Comparison of ENCODE assay signal across 17 cellular contexts in the genomic region with DNA sequence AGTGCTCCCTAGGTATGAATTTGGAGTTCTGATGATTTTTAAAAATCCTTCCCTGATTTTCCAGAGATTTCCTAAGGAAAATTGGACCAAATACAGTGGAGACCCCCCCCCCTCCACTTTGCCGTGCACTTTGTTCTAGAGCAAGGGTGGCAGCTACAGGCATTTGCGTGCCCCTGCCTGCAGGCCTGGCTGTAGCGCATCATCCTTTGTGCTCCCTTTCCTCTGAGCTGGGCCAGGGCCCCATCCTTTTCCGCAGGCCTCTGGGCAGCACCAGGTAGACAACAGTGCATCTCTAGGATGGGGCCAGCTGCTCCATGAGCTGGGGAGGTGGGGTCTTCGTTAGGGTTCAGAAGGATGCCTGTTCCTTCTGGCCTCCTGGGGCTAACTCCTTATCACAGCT. TPM values are rescaled to one million over a fixed set of nuclear protein-coding genes. Genes with fewer than 3 reads are reported as not detected.
DNase-seq lines count a peak whose midpoint lies in the region; TF ChIP-seq lines count a peak whose summit lies in the region.
"Had no signal": no experiment of that assay in that cellular context is flagged by ENCODE, and none has a peak within 500 bp of the region (broad histone marks: within the 10 kb centered on the region; RNA-seq: fewer than 3 reads in every experiment).

No MANE protein-coding gene starts in this region.

- H2AFZ ChIP-seq in PC-9 (no peak overlapping the region), mesenchymal stem cell (ENCODE audit: low read depth, low read length) (no peak overlapping the region)

- peak overlapping the region; percentile 64 for H2BK120ac ChIP-seq in mesenchymal stem cell (ENCODE audit: low read depth, low read length)

- no peak overlapping the region for H2BK15ac ChIP-seq in mesenchymal stem cell (ENCODE audit: low read depth, poor library complexity, severe bottlenecking)

- peaks cover 51% of the 10 kb centered on the region for H3F3A ChIP-seq in PC-9 (ENCODE audit: insufficient read depth, low read depth)

- TF ChIP-seq CTCF in PC-9 (conservative IDR thresholded peaks at IDR 0.05) (no peak), breast epithelium (IDR thresholded peaks at IDR 0.05) (no peak)

- DNase-seq in PC-9 (no peak), breast epithelium (ENCODE audit: low spot score in 2 of 2) (no peak), mesenchymal stem cell (no peak), T-helper 2 cell (no peak), NCI-H345 (lab: John Stamatoyannopoulos, UW) (no peak), NCI-H128 (lab: John Stamatoyannopoulos, UW; ENCODE audit: unreplicated experiment) (no peak)
- DNase-seq: activated CD8-positive, alpha-beta memory T cell treated with anti-CD3 and anti-CD28 coated beads, Interleukin-2, amount 10 ng/mL, durations not matched to agents 7 days and 5 days; activated naive CD4-positive, alpha-beta T cell treated with anti-CD3 and anti-CD28 coated beads for 36 hours; CD8-positive, alpha-beta memory T cell; cerebellar nuclear complex; immature natural killer cell; naive B cell; NCI-H2227 treated with DMSO at 0.1 percent for 48 hours; RPMI8226; stimulated activated naive CD8-positive, alpha-beta T cell treated with anti-CD3 and anti-CD28 coated beads, Interleukin-15, amount 100 ng/mL, for 72 hours had no signal

- H3K4me1 ChIP-seq in PC-9 (replicated peaks; ENCODE audit: insufficient read depth) (peaks cover 94% of the 10 kb centered on the region), breast epithelium (peaks cover 5 to 7% of the 10 kb centered on the region in 2 donors), mesenchymal stem cell (ENCODE audit: control insufficient read depth, insufficient read depth, low read depth, low read length) (peaks cover 39% of the 10 kb centered on the region), subcutaneous abdominal adipose tissue (ENCODE audit: control insufficient read depth in 5 of 5, insufficient read depth in 5 of 5, low read length in 5 of 5) (peaks cover 14 to 73% (median 61%) of the 10 kb centered on the region in 5 donors)

- WGBS in mesenchymal stem cell = 69% methylated on average over 5 of the region's 5 CpGs

- H3K23ac ChIP-seq in mesenchymal stem cell (ENCODE audit: low read length in 2 of 2) = no peak overlapping the region

- H3K18ac ChIP-seq in mesenchymal stem cell (ENCODE audit: low read depth in 1 of 2, low read length in 2 of 2) = peak overlapping the region in 1 of 2 experiments; percentile 9

- no peak for TF ChIP-seq POLR2A in breast epithelium (IDR thresholded peaks at IDR 0.05)

- H3K27me3 ChIP-seq in PC-9 (ENCODE audit: insufficient read depth, low read depth) (no peaks in the 10 kb centered on the region), breast epithelium (no peaks in the 10 kb centered on the region), mesenchymal stem cell (ENCODE audit: control insufficient read depth in 1 of 2, insufficient read depth in 1 of 2, low read length in 2 of 2) (no peaks in the 10 kb centered on the region), subcutaneous abdominal adipose tissue (ENCODE audit: control insufficient read depth in 5 of 5, insufficient read depth in 4 of 5, low read length in 5 of 5) (no peaks in the 10 kb centered on the region)
- H3K27me3 ChIP-seq: right atrium auricular region had no signal

- H3K4me2 ChIP-seq in PC-9 (no peak overlapping the region), mesenchymal stem cell (ENCODE audit: low read length, poor library complexity, severe bottlenecking) (no peak overlapping the region)

- H3K4me3 ChIP-seq in PC-9 (no peak overlapping the region), breast epithelium (no peak overlapping the region), mesenchymal stem cell (ENCODE audit: insufficient read depth in 1 of 2, low read depth in 1 of 2, low read length in 2 of 2) (no peak overlapping the region), subcutaneous abdominal adipose tissue (ENCODE audit: low read depth in 1 of 5, low read length in 5 of 5) (no peak overlapping the region)
- H3K4me3 ChIP-seq: right atrium auricular region had no signal

- POLR2A ChIA-PET in PC-9 (lab: Charles Lee; ENCODE audit: unreplicated experiment) = interaction anchor here (0.6 to 0.8 kb wide), 4 partner anchors 14 to 131 kb away, joined by 3 to 9 read pairs (median 3); no protein-coding TSS in a partner anchor

- no peaks in the 10 kb centered on the region for H3K9me2 ChIP-seq in PC-9 (ENCODE audit: insufficient read depth)

- H2AK5ac ChIP-seq in mesenchymal stem cell (ENCODE audit: low read length, severe bottlenecking) = no peak overlapping the region

- H2BK12ac ChIP-seq in mesenchymal stem cell (ENCODE audit: low read length in 2 of 2) = no peak overlapping the region

- H3K27ac ChIP-seq in PC-9 = peak overlapping the region; percentile 92
- peak overlapping the region; percentile 31 to 70 for H3K27ac ChIP-seq in breast epithelium
- H3K27ac ChIP-seq in mesenchymal stem cell (ENCODE audit: low read length, poor library complexity, severe bottlenecking) = peak overlapping the region; percentile 58
- H3K27ac ChIP-seq in subcutaneous abdominal adipose tissue (ENCODE audit: low read depth, low read length) = peak overlapping the region; percentile 100

- H3K79me2 ChIP-seq in PC-9 (ENCODE audit: low read depth) = peaks cover 100% of the 10 kb centered on the region

- no TSS peak for BruUV-seq in PC-9 (replicated peaks; lab: Mats Ljungman, UMichigan)

- H3K9me3 ChIP-seq in PC-9 (ENCODE audit: insufficient read depth, low read depth) (no peaks in the 10 kb centered on the region), breast epithelium (no peaks in the 10 kb centered on the region), mesenchymal stem cell (ENCODE audit: control insufficient read depth, low read length) (no peaks in the 10 kb centered on the region), subcutaneous abdominal adipose tissue (ENCODE audit: control insufficient read depth in 5 of 5, low read length in 5 of 5) (no peaks in the 10 kb centered on the region)
- H3K9me3 ChIP-seq: right atrium auricular region had no signal

- H3K9ac ChIP-seq in mesenchymal stem cell (ENCODE audit: low read length) (peak overlapping the region; percentile 84), subcutaneous abdominal adipose tissue (ENCODE audit: low read length in 5 of 5) (no peak overlapping the region)

- peak overlapping the region; percentile 92 for H4K8ac ChIP-seq in mesenchymal stem cell (ENCODE audit: low read length)

- peak overlapping the region; percentile 19 for H4K91ac ChIP-seq in mesenchymal stem cell (ENCODE audit: low read length)

- H3K4ac ChIP-seq in mesenchymal stem cell (ENCODE audit: low read depth in 1 of 2, low read length in 2 of 2) = peak overlapping the region; percentile 12 to 39

- no peaks in the 10 kb centered on the region; the same call in 1 of the 2 replicates for H4K20me1 ChIP-seq in PC-9 (ENCODE audit: insufficient read depth)

- H3K79me1 ChIP-seq in mesenchymal stem cell (replicated peaks; ENCODE audit: low read length, poor library complexity, severe bottlenecking) = no peaks in the 10 kb centered on the region

- H3K36me3 ChIP-seq in PC-9 (ENCODE audit: low read depth) (no peaks in the 10 kb centered on the region; the same call in 1 of the 2 replicates), breast epithelium (no peaks in the 10 kb centered on the region), mesenchymal stem cell (ENCODE audit: control insufficient read depth in 1 of 2, insufficient read depth in 2 of 2, low read depth in 1 of 2, low read length in 2 of 2) (no peaks in the 10 kb centered on the region), subcutaneous abdominal adipose tissue (ENCODE audit: control insufficient read depth in 5 of 5, insufficient read depth in 5 of 5, low read length in 5 of 5) (no peaks in the 10 kb centered on the region)
- H3K36me3 ChIP-seq: right atrium auricular region had no signal

- intact Hi-C loops in PC-9 (cut with micrococcal nuclease; ENCODE audit: unreplicated experiment) = no loop called here
- intact Hi-C loops in breast epithelium (cut with DNase I; ENCODE audit: low total_unique reads) = no loop called here

- H3K14ac ChIP-seq in mesenchymal stem cell (ENCODE audit: low read length in 2 of 2) = no peak overlapping the region

- CTCF ChIA-PET in PC-9 (lab: Charles Lee) = interaction anchor here (0.6 to 0.7 kb wide), 2 partner anchors 26 to 72 kb away, joined by 3 read pairs; no protein-coding TSS in a partner anchor

- H2BK5ac ChIP-seq in mesenchymal stem cell (ENCODE audit: low read depth, low read length, poor library complexity, severe bottlenecking) = no peak overlapping the region

RNA-seq across cellular contexts. Expression of gene TRIO, which starts 39.6 kb away (rescaled TPM):
- total RNA-seq in PC-9 (2021) (596 and 756 TPM in 2 replicates), breast epithelium (100 to 1,000 TPM; 191 to 209 (median 193) TPM)
- 39.8 TPM for polyA plus RNA-seq in mesenchymal stem cell (2013, experiment 1 of 2)
- polyA plus RNA-seq in mesenchymal stem cell (2013, experiment 2 of 2) = 39.0 TPM
